ENCODE assay signal across 8 cellular contexts in the genomic region with DNA sequence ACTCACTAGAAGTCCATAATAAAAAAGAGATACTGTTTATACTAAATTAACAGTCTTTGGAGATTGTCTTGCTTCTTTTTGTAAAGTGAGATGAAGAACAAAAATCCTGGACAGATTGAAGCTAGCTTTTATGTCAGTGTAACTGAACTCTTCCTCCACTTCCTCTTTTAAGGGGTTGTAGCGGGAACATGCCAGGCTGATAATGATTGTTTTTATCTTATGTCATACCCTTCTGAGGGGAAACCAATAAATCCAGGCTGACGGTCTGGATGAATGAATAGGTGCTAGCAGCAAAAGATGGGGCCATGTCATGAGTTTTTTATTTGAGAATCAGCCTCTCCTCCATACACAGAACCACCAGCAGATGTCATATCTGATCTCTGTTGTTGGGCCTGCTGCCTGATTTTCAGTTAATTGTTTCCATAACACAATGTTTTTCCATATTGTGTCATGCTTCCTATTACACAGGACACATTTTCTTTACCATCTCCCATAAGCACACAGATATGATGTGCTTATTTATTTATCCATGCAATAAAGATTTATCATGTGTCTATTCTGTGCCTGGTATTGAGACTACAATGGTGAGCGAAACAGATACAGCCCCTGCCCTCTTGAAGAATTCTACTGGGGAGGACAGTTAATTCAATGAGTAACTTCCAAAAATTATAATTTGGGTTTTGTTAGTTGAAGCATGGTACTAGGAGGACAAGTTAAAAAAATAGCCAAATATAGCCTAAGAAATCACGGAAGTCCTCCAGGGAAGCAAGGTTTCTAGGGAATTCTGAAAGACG. TPM values are rescaled to one million over a fixed set of nuclear protein-coding genes. Genes with fewer than 3 reads are reported as not detected.
DNase-seq lines count a peak whose midpoint lies in the region; ATAC-seq and TF ChIP-seq lines count a peak whose summit lies in the region.

No MANE protein-coding gene starts in this region.

- H3K27me3 ChIP-seq in H7 (ENCODE audit: control insufficient read depth, insufficient read depth, low read length) = no peaks in the 10 kb centered on the region

- TF ChIP-seq CTCF in epithelial cell of proximal tubule (conservative IDR thresholded peaks at IDR 0.05; ENCODE audit: low read depth, low read length) (peak; percentile 62), GM10266 (IDR thresholded peaks at IDR 0.05; ENCODE audit: control insufficient read depth, insufficient read depth, low read depth, missing control alignments) (no peak)

- ATAC-seq in HG02610 (IDR thresholded peaks at IDR 0.05; ENCODE audit: unreplicated experiment) = no peak

- H3K36me3 ChIP-seq in H7 (replicated peaks; ENCODE audit: control insufficient read depth, insufficient read depth, low read length) = no peaks in the 10 kb centered on the region

- H3K4me3 ChIP-seq in H7 (ENCODE audit: insufficient read depth, low read depth, low read length) = no peak overlapping the region
- no peak overlapping the region for H3K4me3 ChIP-seq in epithelial cell of proximal tubule (ENCODE audit: low read depth, low read length)

- peak; percentile 23 for DNase-seq in AG20443 (ENCODE audit: low spot score)
- DNase-seq in H7 = peak; percentile 12
- DNase-seq in NOMO-1 (lab: John Stamatoyannopoulos, UW; ENCODE audit: unreplicated experiment in 2 of 2) = peak; percentile 65 to 70
- DNase-seq in epithelial cell of proximal tubule (ENCODE audit: low read depth) = no peak
- DNase-seq in GM10266 (ENCODE audit: extremely low spot score) = no peak
- DNase-seq in stimulated activated CD4-positive, alpha-beta T cell treated with anti-CD3 and anti-CD28 coated beads, Interleukin-4, amount 100 ng/mL, for 24 hours = no peak
- DNase-seq in COLO829 (ENCODE audit: low spot score) = no peak

RNA-seq across cellular contexts. Expression of a gene that starts 33.5 kb away (rescaled TPM):
- total RNA-seq in H7 (2014; rRNA removed; shearing (Covaris generic)) = 44.0 and 44.9 TPM in 2 replicates
- total RNA-seq in epithelial cell of proximal tubule = 26.8 and 31.0 TPM in 2 replicates

Comparison
In these comparisons a context has a peak if more than half of its experiments do, and no peak if none do; other contexts are left out.
1. DNase-seq: peak in AG20443 (single experiment), H7 (single experiment) and NOMO-1 (2 of 2); none in epithelial cell of proximal tubule (single experiment), GM10266 (single experiment), stimulated activated CD4-positive, alpha-beta T cell treated with anti-CD3 and anti-CD28 coated beads, Interleukin-4, amount 100 ng/mL, for 24 hours (single experiment) and COLO829 (single experiment).